Comparison of ENCODE assay signal across 1 cellular context in the genomic region with DNA sequence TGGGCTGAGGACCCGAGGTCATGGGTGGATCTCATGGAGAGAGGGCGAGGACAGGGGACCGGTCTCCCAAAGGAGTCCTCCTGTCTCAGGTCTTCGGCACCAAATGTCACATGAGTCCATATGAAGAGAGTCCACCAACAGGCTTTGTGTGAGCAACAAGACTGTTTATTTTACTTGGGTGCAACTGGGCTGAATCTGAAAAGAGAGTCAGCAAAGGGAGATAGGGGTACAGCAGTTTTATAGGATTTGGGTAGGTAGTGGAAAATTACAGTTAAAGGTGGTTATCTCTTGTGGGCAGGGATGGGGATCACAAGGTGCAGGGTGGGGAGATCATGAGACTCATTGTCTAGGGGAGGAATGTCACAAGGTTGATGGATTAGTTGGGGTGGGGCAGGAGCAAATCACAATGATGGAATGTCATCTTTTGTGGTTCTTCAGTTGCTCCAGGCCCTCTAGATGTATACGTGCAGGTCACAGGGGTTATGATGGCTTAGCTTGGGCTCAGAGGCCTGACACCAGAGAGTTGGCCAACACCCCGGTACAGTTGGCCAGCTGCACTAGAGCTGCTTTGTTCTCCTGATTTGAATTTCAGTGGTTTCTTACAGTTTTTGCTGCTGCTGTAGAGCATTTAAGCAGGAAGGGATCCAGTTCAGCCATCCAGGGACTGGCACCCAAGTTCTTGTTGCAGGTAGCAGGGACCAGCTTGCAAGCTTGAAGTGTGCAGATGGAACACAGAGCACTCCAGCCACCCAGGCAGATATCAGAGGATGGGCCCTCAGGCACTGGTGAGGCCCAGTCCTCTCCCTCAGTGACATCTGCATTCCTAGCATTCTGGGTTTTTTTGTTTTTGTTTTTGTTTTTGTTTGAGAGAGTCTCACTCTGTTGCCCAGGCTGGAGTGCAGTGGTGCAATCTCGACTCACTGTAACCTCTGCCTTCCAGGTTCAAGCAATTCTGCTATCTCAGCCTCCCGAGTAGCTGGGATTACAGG.
TF ChIP-seq lines count a peak whose summit lies in the region.

No MANE protein-coding gene starts in this region.

TF ChIP-seq in K562, 482 proteins besides CTCF, POLR2A, EP300 and RAD21 (continued from another document and continues in another):
- TF ChIP-seq, protein P1, sequence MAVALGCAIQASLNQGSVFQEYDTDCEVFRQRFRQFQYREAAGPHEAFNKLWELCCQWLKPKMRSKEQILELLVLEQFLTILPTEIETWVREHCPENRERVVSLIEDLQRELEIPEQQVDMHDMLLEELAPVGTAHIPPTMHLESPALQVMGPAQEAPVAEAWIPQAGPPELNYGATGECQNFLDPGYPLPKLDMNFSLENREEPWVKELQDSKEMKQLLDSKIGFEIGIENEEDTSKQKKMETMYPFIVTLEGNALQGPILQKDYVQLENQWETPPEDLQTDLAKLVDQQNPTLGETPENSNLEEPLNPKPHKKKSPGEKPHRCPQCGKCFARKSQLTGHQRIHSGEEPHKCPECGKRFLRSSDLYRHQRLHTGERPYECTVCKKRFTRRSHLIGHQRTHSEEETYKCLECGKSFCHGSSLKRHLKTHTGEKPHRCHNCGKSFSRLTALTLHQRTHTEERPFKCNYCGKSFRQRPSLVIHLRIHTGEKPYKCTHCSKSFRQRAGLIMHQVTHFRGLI (CRISPR knock-in tag; IDR thresholded peaks at IDR 0.05), result peak; percentile 90
- peak; percentile 80 for TF ChIP-seq ZSCAN32 (CRISPR knock-in tag; IDR thresholded peaks at IDR 0.05)
- peak; percentile 36; the same call in 1 of the 2 replicates for TF ChIP-seq MTF1 (CRISPR knock-in tag; IDR thresholded peaks at IDR 0.05; ENCODE audit: borderline replicate concordance)
- TF ChIP-seq ESRRB (CRISPR knock-in tag; IDR thresholded peaks at IDR 0.05; ENCODE audit: borderline replicate concordance), result no peak
- TF ChIP-seq DMBX1 (CRISPR knock-in tag; IDR thresholded peaks at IDR 0.05; ENCODE audit: borderline replicate concordance), result peak; percentile 91; the same call in 1 of the 2 replicates
- TF ChIP-seq GTF2A2 (tag; IDR thresholded peaks at IDR 0.05), result no peak
- peak; percentile 92 for TF ChIP-seq ZNF79 (CRISPR knock-in tag; IDR thresholded peaks at IDR 0.05; ENCODE audit: low read depth)
- peak in 1 of 2 experiments; percentile 56; a peak in 1 of 4 replicates for TF ChIP-seq HDAC1 (IDR thresholded peaks at IDR 0.05)
- peak; percentile 62; the same call in 1 of the 2 replicates for TF ChIP-seq IFI16 (CRISPR knock-in tag; IDR thresholded peaks at IDR 0.05)
- no peak for TF ChIP-seq NR2C1 (IDR thresholded peaks at IDR 0.05)
- peak; percentile 75 for TF ChIP-seq NR2C1 (tag; IDR thresholded peaks at IDR 0.05)
- TF ChIP-seq, protein P2, sequence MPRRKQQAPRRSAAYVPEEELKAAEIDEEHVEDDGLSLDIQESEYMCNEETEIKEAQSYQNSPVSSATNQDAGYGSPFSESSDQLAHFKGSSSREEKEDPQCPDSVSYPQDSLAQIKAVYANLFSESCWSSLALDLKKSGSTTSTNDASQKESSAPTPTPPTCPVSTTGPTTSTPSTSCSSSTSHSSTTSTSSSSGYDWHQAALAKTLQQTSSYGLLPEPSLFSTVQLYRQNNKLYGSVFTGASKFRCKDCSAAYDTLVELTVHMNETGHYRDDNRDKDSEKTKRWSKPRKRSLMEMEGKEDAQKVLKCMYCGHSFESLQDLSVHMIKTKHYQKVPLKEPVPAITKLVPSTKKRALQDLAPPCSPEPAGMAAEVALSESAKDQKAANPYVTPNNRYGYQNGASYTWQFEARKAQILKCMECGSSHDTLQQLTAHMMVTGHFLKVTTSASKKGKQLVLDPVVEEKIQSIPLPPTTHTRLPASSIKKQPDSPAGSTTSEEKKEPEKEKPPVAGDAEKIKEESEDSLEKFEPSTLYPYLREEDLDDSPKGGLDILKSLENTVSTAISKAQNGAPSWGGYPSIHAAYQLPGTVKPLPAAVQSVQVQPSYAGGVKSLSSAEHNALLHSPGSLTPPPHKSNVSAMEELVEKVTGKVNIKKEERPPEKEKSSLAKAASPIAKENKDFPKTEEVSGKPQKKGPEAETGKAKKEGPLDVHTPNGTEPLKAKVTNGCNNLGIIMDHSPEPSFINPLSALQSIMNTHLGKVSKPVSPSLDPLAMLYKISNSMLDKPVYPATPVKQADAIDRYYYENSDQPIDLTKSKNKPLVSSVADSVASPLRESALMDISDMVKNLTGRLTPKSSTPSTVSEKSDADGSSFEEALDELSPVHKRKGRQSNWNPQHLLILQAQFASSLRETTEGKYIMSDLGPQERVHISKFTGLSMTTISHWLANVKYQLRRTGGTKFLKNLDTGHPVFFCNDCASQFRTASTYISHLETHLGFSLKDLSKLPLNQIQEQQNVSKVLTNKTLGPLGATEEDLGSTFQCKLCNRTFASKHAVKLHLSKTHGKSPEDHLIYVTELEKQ (CRISPR knock-in tag; IDR thresholded peaks at IDR 0.05), result 0 out of 2 replicates have a peak, but pooled peaks have one; percentile 45
- peak; percentile 72 for TF ChIP-seq DDX20 (tag; IDR thresholded peaks at IDR 0.05; ENCODE audit: low read depth)
- TF ChIP-seq CBX8 (IDR thresholded peaks at IDR 0.05; ENCODE audit: borderline replicate concordance, extremely low read depth, low read depth, low read length, poor library complexity, severe bottlenecking), result no peak
- peak; percentile 69 for TF ChIP-seq ZFX (CRISPR knock-in tag; IDR thresholded peaks at IDR 0.05)
- TF ChIP-seq KDM1A (IDR thresholded peaks at IDR 0.05), result peak; percentile 82 to 85
- TF ChIP-seq, protein P3, sequence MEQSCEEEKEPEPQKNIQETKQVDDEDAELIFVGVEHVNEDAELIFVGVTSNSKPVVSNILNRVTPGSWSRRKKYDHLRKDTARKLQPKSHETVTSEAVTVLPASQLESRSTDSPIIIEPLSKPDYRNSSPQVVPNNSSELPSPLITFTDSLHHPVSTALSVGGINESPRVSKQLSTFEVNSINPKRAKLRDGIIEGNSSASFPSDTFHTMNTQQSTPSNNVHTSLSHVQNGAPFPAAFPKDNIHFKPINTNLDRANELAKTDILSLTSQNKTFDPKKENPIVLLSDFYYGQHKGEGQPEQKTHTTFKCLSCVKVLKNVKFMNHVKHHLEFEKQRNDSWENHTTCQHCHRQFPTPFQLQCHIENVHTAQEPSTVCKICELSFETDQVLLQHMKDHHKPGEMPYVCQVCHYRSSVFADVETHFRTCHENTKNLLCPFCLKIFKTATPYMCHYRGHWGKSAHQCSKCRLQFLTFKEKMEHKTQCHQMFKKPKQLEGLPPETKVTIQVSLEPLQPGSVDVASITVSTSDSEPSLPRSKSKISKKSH (CRISPR knock-in tag; IDR thresholded peaks at IDR 0.05), result peak; percentile 92; the same call in 1 of the 2 replicates
- TF ChIP-seq KAT7 (CRISPR knock-in tag; IDR thresholded peaks at IDR 0.05; ENCODE audit: borderline replicate concordance), result 0 out of 2 replicates have a peak, but pooled peaks have one; percentile 57
- TF ChIP-seq TAF7 (tag; IDR thresholded peaks at IDR 0.05), result peak; percentile 72
- no peak for TF ChIP-seq YY1 (IDR thresholded peaks at IDR 0.05; ENCODE audit: borderline replicate concordance in 1 of 3, control insufficient read depth in 1 of 3, extremely low read depth in 1 of 3, insufficient read depth in 3 of 3, insufficient read length in 1 of 3, insufficient replicate concordance in 2 of 3, low read depth in 1 of 3, low read length in 2 of 3)
- peak; percentile 88 for TF ChIP-seq ZEB2 (IDR thresholded peaks at IDR 0.05)
- TF ChIP-seq, protein P4, sequence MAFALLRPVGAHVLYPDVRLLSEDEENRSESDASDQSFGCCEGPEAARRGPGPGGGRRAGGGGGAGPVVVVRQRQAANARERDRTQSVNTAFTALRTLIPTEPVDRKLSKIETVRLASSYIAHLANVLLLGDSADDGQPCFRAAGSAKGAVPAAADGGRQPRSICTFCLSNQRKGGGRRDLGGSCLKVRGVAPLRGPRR (CRISPR knock-in tag; IDR thresholded peaks at IDR 0.05), result 0 out of 2 replicates have a peak, but pooled peaks have one; percentile 74
- TF ChIP-seq MAFG (tag; conservative IDR thresholded peaks at IDR 0.05), result peak; percentile 29; the same call in 1 of the 2 replicates
- no peak for TF ChIP-seq NCOA4 (IDR thresholded peaks at IDR 0.05; ENCODE audit: partially characterized antibody)
- TF ChIP-seq POLR2G (IDR thresholded peaks at IDR 0.05; ENCODE audit: low read depth, low read length), result no peak
- peak; percentile 69; the same call in 1 of the 2 replicates for TF ChIP-seq ZNF134 (CRISPR knock-in tag; conservative IDR thresholded peaks at IDR 0.05)
- TF ChIP-seq CBFA2T3 (IDR thresholded peaks at IDR 0.05), result peak; percentile 84
- TF ChIP-seq NR4A1 (CRISPR knock-in tag; IDR thresholded peaks at IDR 0.05), result peak; percentile 75; the same call in 1 of the 2 replicates
- TF ChIP-seq NR4A1 (tag; IDR thresholded peaks at IDR 0.05), result peak; percentile 97
- peak; percentile 97 for TF ChIP-seq ZNF76 (CRISPR knock-in tag; IDR thresholded peaks at IDR 0.05; ENCODE audit: borderline replicate concordance)
- TF ChIP-seq SRSF9 (IDR thresholded peaks at IDR 0.05; ENCODE audit: borderline replicate concordance, low read depth, low read length), result no peak
- TF ChIP-seq MECOM (CRISPR knock-in tag; IDR thresholded peaks at IDR 0.05), result peak; percentile 91
- TF ChIP-seq ARNT (IDR thresholded peaks at IDR 0.05), result peak in 1 of 2 experiments; percentile 96; a peak in 3 of 4 replicates
- TF ChIP-seq ZZZ3 (IDR thresholded peaks at IDR 0.05), result no peak
- TF ChIP-seq TAL1 (IDR thresholded peaks at IDR 0.05), result peak; percentile 65
- peak; percentile 96 for TF ChIP-seq KLF6 (CRISPR knock-in tag; IDR thresholded peaks at IDR 0.05; ENCODE audit: borderline replicate concordance)
- TF ChIP-seq ARID1B (IDR thresholded peaks at IDR 0.05), result peak; percentile 84
- TF ChIP-seq U2AF1 (optimal IDR thresholded peaks at IDR 0.05; ENCODE audit: low read depth, low read length), result no peak
- TF ChIP-seq, protein P5, sequence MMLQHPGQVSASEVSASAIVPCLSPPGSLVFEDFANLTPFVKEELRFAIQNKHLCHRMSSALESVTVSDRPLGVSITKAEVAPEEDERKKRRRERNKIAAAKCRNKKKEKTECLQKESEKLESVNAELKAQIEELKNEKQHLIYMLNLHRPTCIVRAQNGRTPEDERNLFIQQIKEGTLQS (IDR thresholded peaks at IDR 0.05), result no peak; the same call in 1 of the 2 replicates
- TF ChIP-seq, protein P5 (CRISPR knock-in tag; conservative IDR thresholded peaks at IDR 0.05), result no peak
- peak; percentile 90; the same call in 1 of the 2 replicates for TF ChIP-seq NR2F6 (CRISPR knock-in tag; IDR thresholded peaks at IDR 0.05)
- peak; percentile 80; the same call in 1 of the 2 replicates for TF ChIP-seq OTX1 (CRISPR knock-in tag; IDR thresholded peaks at IDR 0.05)
- no peak for TF ChIP-seq RBM14 (IDR thresholded peaks at IDR 0.05; ENCODE audit: borderline replicate concordance, insufficient read depth, low read depth, low read length)
- no peak for TF ChIP-seq SMAD1 (IDR thresholded peaks at IDR 0.05; ENCODE audit: low read depth, low read length, partially characterized antibody)
- TF ChIP-seq, protein P6, sequence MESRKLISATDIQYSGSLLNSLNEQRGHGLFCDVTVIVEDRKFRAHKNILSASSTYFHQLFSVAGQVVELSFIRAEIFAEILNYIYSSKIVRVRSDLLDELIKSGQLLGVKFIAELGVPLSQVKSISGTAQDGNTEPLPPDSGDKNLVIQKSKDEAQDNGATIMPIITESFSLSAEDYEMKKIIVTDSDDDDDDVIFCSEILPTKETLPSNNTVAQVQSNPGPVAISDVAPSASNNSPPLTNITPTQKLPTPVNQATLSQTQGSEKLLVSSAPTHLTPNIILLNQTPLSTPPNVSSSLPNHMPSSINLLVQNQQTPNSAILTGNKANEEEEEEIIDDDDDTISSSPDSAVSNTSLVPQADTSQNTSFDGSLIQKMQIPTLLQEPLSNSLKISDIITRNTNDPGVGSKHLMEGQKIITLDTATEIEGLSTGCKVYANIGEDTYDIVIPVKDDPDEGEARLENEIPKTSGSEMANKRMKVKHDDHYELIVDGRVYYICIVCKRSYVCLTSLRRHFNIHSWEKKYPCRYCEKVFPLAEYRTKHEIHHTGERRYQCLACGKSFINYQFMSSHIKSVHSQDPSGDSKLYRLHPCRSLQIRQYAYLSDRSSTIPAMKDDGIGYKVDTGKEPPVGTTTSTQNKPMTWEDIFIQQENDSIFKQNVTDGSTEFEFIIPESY (CRISPR knock-in tag; IDR thresholded peaks at IDR 0.05), result 0 out of 2 replicates have a peak, but pooled peaks have one; percentile 14
- TF ChIP-seq, protein P7, sequence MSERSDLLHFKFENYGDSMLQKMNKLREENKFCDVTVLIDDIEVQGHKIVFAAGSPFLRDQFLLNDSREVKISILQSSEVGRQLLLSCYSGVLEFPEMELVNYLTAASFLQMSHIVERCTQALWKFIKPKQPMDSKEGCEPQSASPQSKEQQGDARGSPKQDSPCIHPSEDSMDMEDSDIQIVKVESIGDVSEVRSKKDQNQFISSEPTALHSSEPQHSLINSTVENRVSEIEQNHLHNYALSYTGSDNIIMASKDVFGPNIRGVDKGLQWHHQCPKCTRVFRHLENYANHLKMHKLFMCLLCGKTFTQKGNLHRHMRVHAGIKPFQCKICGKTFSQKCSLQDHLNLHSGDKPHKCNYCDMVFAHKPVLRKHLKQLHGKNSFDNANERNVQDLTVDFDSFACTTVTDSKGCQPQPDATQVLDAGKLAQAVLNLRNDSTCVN (CRISPR knock-in tag; IDR thresholded peaks at IDR 0.05), result 0 out of 2 replicates have a peak, but pooled peaks have one; percentile 36
- TF ChIP-seq E2F3 (CRISPR knock-in tag; IDR thresholded peaks at IDR 0.05), result 0 out of 2 replicates have a peak, but pooled peaks have one; percentile 39
- TF ChIP-seq MEIS2 (IDR thresholded peaks at IDR 0.05; ENCODE audit: partially characterized antibody), result peak; percentile 97
- peak; percentile 93 for TF ChIP-seq ZNF212 (CRISPR knock-in tag; IDR thresholded peaks at IDR 0.05)
- TF ChIP-seq CTBP1 (IDR thresholded peaks at IDR 0.05; ENCODE audit: borderline replicate concordance), result peak; percentile 90
- TF ChIP-seq GATA2 (CRISPR knock-in tag; IDR thresholded peaks at IDR 0.05), result peak; percentile 88
- no peak for TF ChIP-seq SMARCA5 (IDR thresholded peaks at IDR 0.05)
